Comparison of ENCODE assay signal across 22 cellular contexts in genomic region chr5:3394877-3395599, GRCh38.
A peak's percentile ranks its signal among the peaks of the same experiment; 100 is the strongest.
DNase-seq lines count a peak whose midpoint lies in the region; ATAC-seq and TF ChIP-seq lines count a peak whose summit lies in the region.
"Had no signal": no experiment of that assay in that cellular context is flagged by ENCODE, and none has a peak within 500 bp of the region (broad histone marks: within the 10 kb centered on the region; RNA-seq: fewer than 3 reads in every experiment).

No MANE protein-coding gene starts in this region.

- H3K36me3 ChIP-seq in BLaER1 treated with 17β-estradiol and CSF1 and Interleukin-3, amounts not matched to agents 10 nM and 100 nM = no peaks in the 10 kb centered on the region
- H3K36me3 ChIP-seq in neuronal stem cell (replicated peaks in 1 of 2; ENCODE audit: control insufficient read depth in 2 of 2, insufficient read depth in 2 of 2, low read length in 2 of 2) (no peaks in the 10 kb centered on the region), BE2C (no peaks in the 10 kb centered on the region)
- H3K36me3 ChIP-seq: SJSA1, vagina had no signal

- H3K4me1 ChIP-seq in BLaER1 treated with 17β-estradiol and CSF1 and Interleukin-3, amounts not matched to agents 10 nM and 100 nM = peaks cover 5 to 15% (median 10%) of the 10 kb centered on the region in 10 experiments; a peak in 17 of 20 replicates
- H3K4me1 ChIP-seq in neuronal stem cell (ENCODE audit: control insufficient read depth in 2 of 2, insufficient read depth in 1 of 2, low read depth in 1 of 2, low read length in 2 of 2) (peaks cover 4 to 16% of the 10 kb centered on the region in 2 donors), BE2C (no peaks in the 10 kb centered on the region)
- H3K4me1 ChIP-seq: SJSA1, vagina had no signal

- peaks cover 16 to 24% (median 20%) of the 10 kb centered on the region in 11 experiments for H3K9me3 ChIP-seq in BLaER1 treated with 17β-estradiol and CSF1 and Interleukin-3, amounts not matched to agents 10 nM and 100 nM (replicated peaks in 1 of 11)
- H3K9me3 ChIP-seq in neuronal stem cell (replicated peaks in 1 of 2; ENCODE audit: control insufficient read depth in 2 of 2, insufficient read depth in 1 of 2, low read depth in 1 of 2, low read length in 2 of 2) = peaks cover 3 to 4% of the 10 kb centered on the region in 2 donors
- H3K9me3 ChIP-seq in BE2C = no peaks in the 10 kb centered on the region
- H3K9me3 ChIP-seq: vagina had no signal

- intact Hi-C loops in cardiac septum (cut with DNase I) = no loop called here

- H3K27ac Mint-ChIP-seq in activated naive CD4-positive, alpha-beta T cell treated with anti-CD3 and anti-CD28 coated beads, Interleukin-2, amount 50 U/mL, for 72 hours = no peak overlapping the region
- H3K27ac Mint-ChIP-seq: activated naive CD4-positive, alpha-beta T cell treated with anti-CD3 and anti-CD28 coated beads for 36 hours; HFFc6; natural killer cell had no signal

- H3K9ac ChIP-seq in BLaER1 treated with 17β-estradiol and CSF1 and Interleukin-3, amounts not matched to agents 10 nM and 100 nM = peak overlapping the region in 2 of 11 experiments; percentile 19 to 30; a peak in 1 of 22 replicates
- no peak overlapping the region for H3K9ac ChIP-seq in neuronal stem cell (ENCODE audit: low read depth, low read length, poor library complexity)

- no peak for ATAC-seq in HG03025 (IDR thresholded peaks at IDR 0.05; ENCODE audit: low FRiP score, unreplicated experiment)
- no peak for ATAC-seq in activated naive CD4-positive, alpha-beta T cell treated with anti-CD3 and anti-CD28 coated beads, Interleukin-2, amount 50 U/mL, for 72 hours
- ATAC-seq: natural killer cell had no signal

- no peak overlapping the region for H4K91ac ChIP-seq in neuronal stem cell (ENCODE audit: low read depth, low read length, poor library complexity)

- H3K27ac ChIP-seq in BLaER1 treated with 17β-estradiol and CSF1 and Interleukin-3, amounts not matched to agents 10 nM and 100 nM = no peak overlapping the region
- H3K27ac ChIP-seq in neuronal stem cell (replicated peaks; ENCODE audit: low read length) = no peak overlapping the region
- H3K27ac ChIP-seq: PC-9, SJSA1, vagina, VCaP had no signal

- H3K36me3 Mint-ChIP-seq in activated naive CD4-positive, alpha-beta T cell treated with anti-CD3 and anti-CD28 coated beads, Interleukin-2, amount 50 U/mL, for 72 hours = peaks cover 0 to 6% of the 10 kb centered on the region in 2 donors
- H3K36me3 Mint-ChIP-seq: CD8-positive, alpha-beta memory T cell; natural killer cell had no signal

- no peaks in the 10 kb centered on the region for H4K20me1 ChIP-seq in BLaER1 treated with 17β-estradiol and CSF1 and Interleukin-3, amounts not matched to agents 10 nM and 100 nM

- peak overlapping the region; percentile 71 for H2AFZ ChIP-seq in neuronal stem cell (ENCODE audit: low read length)
- H2AFZ ChIP-seq: PC-9 had no signal

- no peak overlapping the region for H3K23ac ChIP-seq in neuronal stem cell (ENCODE audit: low read depth, low read length, poor library complexity)

- TF ChIP-seq CTCF in BE2C (IDR thresholded peaks at IDR 0.05; ENCODE audit: low read depth, low read length) = no peak

- H2BK5ac ChIP-seq in neuronal stem cell (ENCODE audit: low read length) = no peak overlapping the region

- DNase-seq in NCI-H524 (lab: John Stamatoyannopoulos, UW) = peak; percentile 85 to 96
- peak; percentile 82 for DNase-seq in cardiac septum (ENCODE audit: low spot score)
- DNase-seq in neuronal stem cell (ENCODE audit: low spot score) = no peak
- no peak for DNase-seq in occipital lobe (lab: John Stamatoyannopoulos, UW)
- no peak for DNase-seq in activated naive CD4-positive, alpha-beta T cell treated with anti-CD3 and anti-CD28 coated beads, Interleukin-2, amount 50 U/mL, for 72 hours (ENCODE audit: low spot score in 2 of 2)
- DNase-seq in BE2C = no peak
- DNase-seq: activated CD4-positive, alpha-beta T cell treated with anti-CD3 and anti-CD28 coated beads, Interleukin-2, amount 50 U/mL, for 48 hours; activated naive CD4-positive, alpha-beta T cell treated with anti-CD3 and anti-CD28 coated beads for 36 hours; CD8-positive, alpha-beta memory T cell; cerebellar nuclear complex; effector memory CD4-positive, alpha-beta T cell; HFFc6; natural killer cell; NCI-H2029 treated with DMSO at 0.1 percent for 48 hours; PC-9; stimulated activated CD8-positive, alpha-beta memory T cell treated with anti-CD3 and anti-CD28 coated beads, Interleukin-4, amount 100 ng/mL, for 48 hours; T-helper 2 cell had no signal

- H3K18ac ChIP-seq in neuronal stem cell (ENCODE audit: low read length) = no peak overlapping the region

- H3K79me1 ChIP-seq in neuronal stem cell (ENCODE audit: low read depth, low read length) = no peaks in the 10 kb centered on the region

- H3K4me2 ChIP-seq in BLaER1 treated with 17β-estradiol and CSF1 and Interleukin-3, amounts not matched to agents 10 nM and 100 nM = peak overlapping the region; percentile 12 to 72 (median 41); a peak in 20 of 22 replicates
- H3K4me2 ChIP-seq in neuronal stem cell (ENCODE audit: insufficient read depth, low read length, poor library complexity, severe bottlenecking) = no peak overlapping the region
- H3K4me2 ChIP-seq: PC-9 had no signal

- H3K14ac ChIP-seq in neuronal stem cell (ENCODE audit: low read length) = no peak overlapping the region

- no peak overlapping the region for H2BK120ac ChIP-seq in neuronal stem cell (ENCODE audit: low read depth, low read length)

- no peak overlapping the region; a peak in 1 of 20 replicates for H3K4me3 ChIP-seq in BLaER1 treated with 17β-estradiol and CSF1 and Interleukin-3, amounts not matched to agents 10 nM and 100 nM
- H3K4me3 ChIP-seq in neuronal stem cell (ENCODE audit: low read length in 2 of 2) (no peak overlapping the region), BE2C (ENCODE audit: low read depth, low read length) (no peak overlapping the region)
- H3K4me3 ChIP-seq: PC-9, SJSA1, vagina had no signal

- H3K9me3 Mint-ChIP-seq in activated naive CD4-positive, alpha-beta T cell treated with anti-CD3 and anti-CD28 coated beads, Interleukin-2, amount 50 U/mL, for 72 hours = peaks cover 13 to 14% of the 10 kb centered on the region in 2 donors

- H2BK15ac ChIP-seq in neuronal stem cell (ENCODE audit: low read length) = no peak overlapping the region

- no peak overlapping the region for H3K4ac ChIP-seq in neuronal stem cell (ENCODE audit: low read length)

- no peak overlapping the region for H4K8ac ChIP-seq in neuronal stem cell (ENCODE audit: low read depth, low read length)

- no peaks in the 10 kb centered on the region for H3K27me3 ChIP-seq in BLaER1 treated with 17β-estradiol and CSF1 and Interleukin-3, amounts not matched to agents 10 nM and 100 nM
- peaks cover 0 to 2% (median 0%) of the 10 kb centered on the region in 3 experiments for H3K27me3 ChIP-seq in neuronal stem cell (ENCODE audit: control insufficient read depth in 3 of 3, insufficient read depth in 3 of 3, low read depth in 1 of 3, low read length in 3 of 3)
- H3K27me3 ChIP-seq in BE2C = no peaks in the 10 kb centered on the region
- H3K27me3 ChIP-seq: SJSA1, vagina had no signal

- H2AK5ac ChIP-seq in neuronal stem cell (ENCODE audit: low read depth, low read length) = no peak overlapping the region

- no peak overlapping the region for H2BK12ac ChIP-seq in neuronal stem cell (ENCODE audit: low read length)

- no CpG with 5 or more reads among the region's 12 CpGs for WGBS in neuronal stem cell (ENCODE audit: extremely low coverage in 2 of 2, insufficient read length in 2 of 2, insufficient replicate concordance in 1 of 2), 2 donors

Comparison
In these comparisons a context has a peak if more than half of its experiments do, and no peak if none do; other contexts are left out.
1. DNase-seq: peak in NCI-H524 (2 of 2) and cardiac septum (single experiment); none in neuronal stem cell (single experiment), occipital lobe (single experiment), activated naive CD4-positive, alpha-beta T cell treated with anti-CD3 and anti-CD28 coated beads, Interleukin-2, amount 50 U/mL, for 72 hours (0 of 2) and BE2C (single experiment).